ENCODE assay signal across 7 cellular contexts in genomic region chr19:48333467-48334384, GRCh38.
DNase-seq lines count a peak whose midpoint lies in the region; ATAC-seq and TF ChIP-seq lines count a peak whose summit lies in the region.

No MANE protein-coding gene starts in this region.

- TF ChIP-seq CTCF in VCaP (conservative IDR thresholded peaks at IDR 0.05) = peak; percentile 85

- peak; percentile 50 for ATAC-seq in GM18505 (IDR thresholded peaks at IDR 0.05; ENCODE audit: unreplicated experiment)
- peak; percentile 49 for ATAC-seq in HG02973 (IDR thresholded peaks at IDR 0.05; ENCODE audit: unreplicated experiment)

- in situ Hi-C loops in T47D (cut with HindIII; ENCODE audit: low pct_unique_long_range_greater_than_20kb, low sequenced_read_pairs) = no loop called here

- H3K27ac ChIP-seq in VCaP = peak overlapping the region; percentile 88

- DNase-seq in NCI-H2107 (lab: John Stamatoyannopoulos, UW) (peak; percentile 81), T47D (ENCODE audit: low read depth in 1 of 2, low spot score in 1 of 2) (peak; percentile 70 to 91), inferior parietal cortex (ENCODE audit: extremely low spot score) (peak; percentile 78), smooth muscle cell of the brain vasculature (ENCODE audit: low read depth, low spot score) (peak; percentile 80)

- TF ChIP-seq POLR2A in GM18505 (IDR thresholded peaks at IDR 0.05; ENCODE audit: borderline replicate concordance, extremely low read depth, insufficient read depth, insufficient read length) = peak; percentile 60

Comparison
In these comparisons a context has a peak if more than half of its experiments do, and no peak if none do; other contexts are left out.
1. Peak in every context shown above with its lines: DNase-seq, ATAC-seq and H3K27ac ChIP-seq.